ENCODE assay signal across 34 cellular contexts in the genomic region with DNA sequence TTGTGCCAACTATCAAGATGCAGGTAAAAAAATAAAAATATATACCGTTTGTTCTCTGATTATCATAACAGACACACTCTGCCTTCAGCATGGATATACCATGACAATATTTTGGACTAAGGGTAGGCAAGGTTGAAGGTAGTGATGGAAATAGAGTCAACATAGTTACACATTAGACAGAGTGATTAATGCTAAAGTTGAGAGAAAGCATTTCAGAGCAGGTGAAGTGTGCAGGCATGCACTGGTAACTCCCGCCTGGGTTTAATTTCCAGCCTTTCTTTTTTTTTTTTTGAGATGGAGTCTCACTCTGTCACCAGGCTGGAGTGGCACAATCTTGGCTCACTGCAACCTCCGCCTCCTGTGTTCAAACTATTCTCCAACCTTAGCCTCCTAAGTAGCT.
"Had no signal": no experiment of that assay in that cellular context is flagged by ENCODE, and none has a peak within 500 bp of the region (broad histone marks: within the 10 kb centered on the region; RNA-seq: fewer than 3 reads in every experiment).

No MANE protein-coding gene starts in this region.

- DNase-seq: activated B cell treated with CpG ODN at 0.5 μM for 24 hours; activated CD4-positive, alpha-beta memory T cell treated with anti-CD3 and anti-CD28 coated beads for 36 hours; activated CD4-positive, alpha-beta T cell treated with anti-CD3 and anti-CD28 coated beads for 4 hours; activated CD4-positive, alpha-beta T cell treated with anti-CD3 and anti-CD28 coated beads, Interleukin-2, amount 10 ng/mL, durations not matched to agents 24 days and 14 days; activated CD4-positive, alpha-beta T cell treated with anti-CD3 and anti-CD28 coated beads, Interleukin-2, amount 50 U/mL, for 1 hour; activated CD4-positive, alpha-beta T cell treated with anti-CD3 and anti-CD28 coated beads, Interleukin-2, amount 50 U/mL, for 4 hours; activated CD4-positive, CD25-positive, alpha-beta regulatory T cell treated with anti-CD3 and anti-CD28 coated beads, Interleukin-2, amount 50 U/mL, for 72 hours; activated CD8-positive, alpha-beta memory T cell treated with anti-CD3 and anti-CD28 coated beads, Interleukin-2, amount 50 U/mL, for 4 hours; activated CD8-positive, alpha-beta T cell treated with anti-CD3 and anti-CD28 coated beads for 36 hours; activated effector memory CD4-positive, alpha-beta T cell treated with anti-CD3 and anti-CD28 coated beads, Interleukin-2, amount 50 U/mL, for 16 hours; activated gamma-delta T cell treated with Interleukin-2 at 50 U/mL for 16 hours; activated naive CD4-positive, alpha-beta T cell; activated naive CD4-positive, alpha-beta T cell treated with anti-CD3 and anti-CD28 coated beads for 36 hours; activated naive CD4-positive, alpha-beta T cell treated with anti-CD3 and anti-CD28 coated beads, Interleukin-2, amount 50 U/mL, for 16 hours; activated naive CD8-positive, alpha-beta T cell treated with anti-CD3 and anti-CD28 coated beads for 36 hours; activated T-cell treated with anti-CD3 and anti-CD28 coated beads for 4 hours; activated T-cell treated with anti-CD3 and anti-CD28 coated beads, Interleukin-2, amount 50 U/mL, for 1 hour; activated T-cell treated with anti-CD3 and anti-CD28 coated beads, Interleukin-2, amount 50 U/mL, for 4 hours; activated T-cell treated with anti-CD3 and anti-CD28 coated beads, Interleukin-2, amount 50 U/mL, for 72 hours; adrenal gland; amniotic stem cell; aorta; body of pancreas; brain microvascular endothelial cell; central memory CD4-positive, alpha-beta T cell; T-helper 1 cell; T-helper 2 cell; T-helper 9 cell had no signal

- H3K4me1 ChIP-seq: adrenal gland, body of pancreas, breast epithelium had no signal

- H3K27ac ChIP-seq: adrenal gland, body of pancreas, brain microvascular endothelial cell, breast epithelium, VCaP had no signal

- H3K36me3 ChIP-seq: adrenal gland, brain microvascular endothelial cell, breast epithelium had no signal

- ATAC-seq: activated CD8-positive, alpha-beta T cell treated with anti-CD3 and anti-CD28 coated beads for 36 hours; activated naive CD4-positive, alpha-beta T cell treated with anti-CD3 and anti-CD28 coated beads, Interleukin-2, amount 50 U/mL, for 72 hours; activated T-cell treated with anti-CD3 and anti-CD28 coated beads, Interleukin-2, amount 50 U/mL, for 4 hours; activated T-cell treated with anti-CD3 and anti-CD28 coated beads, Interleukin-2, amount 50 U/mL, for 72 hours; activated T-helper 17 cell treated with anti-CD3 and anti-CD28 coated beads, Interleukin-2, amount 50 U/mL, for 72 hours; body of pancreas had no signal

- FAIRE-seq: astrocyte, TTC549 had no signal

- H3K27me3 ChIP-seq: adrenal gland, body of pancreas, brain microvascular endothelial cell, breast epithelium had no signal

- H3K4me3 ChIP-seq: adrenal gland, body of pancreas, breast epithelium had no signal

- H3K9me3 ChIP-seq: adrenal gland, body of pancreas, breast epithelium had no signal
